In genomic region chr16:21033707-21034106, GRCh38 we compare ENCODE assay signal across 22 cellular contexts.
A peak's percentile ranks its signal among the peaks of the same experiment; 100 is the strongest.
DNase-seq lines count a peak whose midpoint lies in the region; ATAC-seq and TF ChIP-seq lines count a peak whose summit lies in the region.
"Had no signal": no experiment of that assay in that cellular context is flagged by ENCODE, and none has a peak within 500 bp of the region (broad histone marks: within the 10 kb centered on the region; RNA-seq: fewer than 3 reads in every experiment).

No MANE protein-coding gene starts in this region.

- no peak for ATAC-seq in body of pancreas
- ATAC-seq: activated CD8-positive, alpha-beta T cell treated with anti-CD3 and anti-CD28 coated beads, Interleukin-2, amount 10 ng/mL, durations not matched to agents 7 days and 5 days; GM12878 had no signal

- H3K9me3 Mint-ChIP-seq in activated T-cell treated with anti-CD3 and anti-CD28 coated beads, Interleukin-2, amount 50 U/mL, for 24 hours: no peaks in the 10 kb centered on the region
- H3K9me3 Mint-ChIP-seq: activated B cell treated with CpG ODN at 0.5 μM for 24 hours; activated naive CD4-positive, alpha-beta T cell treated with anti-CD3 and anti-CD28 coated beads, Interleukin-2, amount 10 ng/mL, durations not matched to agents 7 days and 5 days; endodermal cell; naive B cell had no signal

- H3K4me3 Mint-ChIP-seq in activated T-cell treated with anti-CD3 and anti-CD28 coated beads, Interleukin-2, amount 50 U/mL, for 24 hours: no peak overlapping the region
- H3K4me3 Mint-ChIP-seq: activated B cell treated with CpG ODN at 0.5 μM for 24 hours; activated CD8-positive, alpha-beta T cell treated with anti-CD3 and anti-CD28 coated beads, Interleukin-2, amount 10 ng/mL, durations not matched to agents 7 days and 5 days; activated naive CD4-positive, alpha-beta T cell treated with anti-CD3 and anti-CD28 coated beads, Interleukin-2, amount 10 ng/mL, durations not matched to agents 7 days and 5 days; endodermal cell; naive B cell had no signal

- intact Hi-C loops in body of pancreas (cut with DNase I): no loop called here

- no peak for TF ChIP-seq CTCF in body of pancreas (IDR thresholded peaks at IDR 0.05)

- H3K27ac Mint-ChIP-seq in activated T-cell treated with anti-CD3 and anti-CD28 coated beads, Interleukin-2, amount 50 U/mL, for 24 hours: no peak overlapping the region
- H3K27ac Mint-ChIP-seq: activated B cell treated with CpG ODN at 0.5 μM for 24 hours; activated CD8-positive, alpha-beta T cell treated with anti-CD3 and anti-CD28 coated beads, Interleukin-2, amount 10 ng/mL, durations not matched to agents 7 days and 5 days; activated naive CD4-positive, alpha-beta T cell treated with anti-CD3 and anti-CD28 coated beads, Interleukin-2, amount 10 ng/mL, durations not matched to agents 7 days and 5 days; endodermal cell; naive B cell had no signal

- H3K27ac ChIP-seq in body of pancreas: no peak overlapping the region
- H3K27ac ChIP-seq: 22Rv1, ascending aorta, BLaER1, SJSA1 had no signal

- H3K36me3 Mint-ChIP-seq in activated T-cell treated with anti-CD3 and anti-CD28 coated beads, Interleukin-2, amount 50 U/mL, for 24 hours (ENCODE audit: low read depth): no peaks in the 10 kb centered on the region
- H3K36me3 Mint-ChIP-seq: activated naive CD4-positive, alpha-beta T cell treated with anti-CD3 and anti-CD28 coated beads, Interleukin-2, amount 10 ng/mL, durations not matched to agents 7 days and 5 days; naive B cell had no signal

- no peaks in the 10 kb centered on the region for H3K36me3 ChIP-seq in body of pancreas (replicated peaks in 1 of 2; ENCODE audit: insufficient read depth in 1 of 2, low read depth in 2 of 2)
- H3K36me3 ChIP-seq in H7 (replicated peaks; ENCODE audit: control insufficient read depth, insufficient read depth, low read length): no peaks in the 10 kb centered on the region
- H3K36me3 ChIP-seq: ascending aorta, BLaER1, SJSA1 had no signal

- 70 to 75% methylated on average over 10 of the region's 10 CpGs for WGBS in body of pancreas, 2 donors

- H3K4me1 ChIP-seq in body of pancreas: no peaks in the 10 kb centered on the region
- H3K4me1 ChIP-seq: ascending aorta, BLaER1, SJSA1 had no signal

- no peaks in the 10 kb centered on the region for H3K4me1 Mint-ChIP-seq in activated T-cell treated with anti-CD3 and anti-CD28 coated beads, Interleukin-2, amount 50 U/mL, for 24 hours (ENCODE audit: low read depth)
- H3K4me1 Mint-ChIP-seq: activated B cell treated with CpG ODN at 0.5 μM for 24 hours; activated naive CD4-positive, alpha-beta T cell treated with anti-CD3 and anti-CD28 coated beads, Interleukin-2, amount 10 ng/mL, durations not matched to agents 7 days and 5 days; endodermal cell; naive B cell had no signal

- no peaks in the 10 kb centered on the region for H3K27me3 ChIP-seq in body of pancreas
- no peaks in the 10 kb centered on the region for H3K27me3 ChIP-seq in H7 (ENCODE audit: control insufficient read depth, insufficient read depth, low read length)
- H3K27me3 ChIP-seq: ascending aorta, BLaER1 had no signal

- peak; percentile 46 for DNase-seq in DMS 273 (lab: John Stamatoyannopoulos, UW; ENCODE audit: unreplicated experiment)
- DNase-seq in DMS 273 treated with DMSO at 0.1 percent for 48 hours (lab: John Stamatoyannopoulos, UW): no peak
- DNase-seq in M059J (ENCODE audit: low read depth): peak; percentile 10
- DNase-seq in body of pancreas: peak in 3 of 4 donors; percentile 11 to 24 (median 17)
- DNase-seq in left kidney (ENCODE audit: low read depth, low spot score): peak; percentile 19
- DNase-seq in OCI-M2 (lab: John Stamatoyannopoulos, UW; ENCODE audit: unreplicated experiment): no peak
- no peak for DNase-seq in H7
- DNase-seq in activated T-cell treated with anti-CD3 and anti-CD28 coated beads, Interleukin-2, amount 50 U/mL, for 24 hours: no peak
- DNase-seq: activated B cell treated with CpG ODN at 0.5 μM for 24 hours; activated CD8-positive, alpha-beta T cell treated with anti-CD3 and anti-CD28 coated beads, Interleukin-2, amount 10 ng/mL, durations not matched to agents 7 days and 5 days; activated naive CD4-positive, alpha-beta T cell treated with anti-CD3 and anti-CD28 coated beads, Interleukin-2, amount 10 ng/mL, durations not matched to agents 7 days and 5 days; activated T-cell treated with anti-CD3 and anti-CD28 coated beads, Interleukin-2, amount 50 U/mL, for 48 hours; endodermal cell; naive B cell; NCI-H2029 had no signal

- peaks cover 7% of the 10 kb centered on the region for H3K27me3 Mint-ChIP-seq in activated T-cell treated with anti-CD3 and anti-CD28 coated beads, Interleukin-2, amount 50 U/mL, for 24 hours

- H3K4me3 ChIP-seq in body of pancreas: no peak overlapping the region
- no peak overlapping the region for H3K4me3 ChIP-seq in H7 (ENCODE audit: insufficient read depth, low read depth, low read length)
- H3K4me3 ChIP-seq: ascending aorta, BLaER1, GM12878, lung, SJSA1, smooth muscle cell had no signal

- no peaks in the 10 kb centered on the region for H3K9me3 ChIP-seq in body of pancreas
- H3K9me3 ChIP-seq: ascending aorta, BLaER1, SJSA1 had no signal

- no peak for TF ChIP-seq POLR2A in body of pancreas (IDR thresholded peaks at IDR 0.05)

Comparison
In these comparisons a context has a peak if more than half of its experiments do, and no peak if none do; other contexts are left out.
1. DNase-seq: peak in DMS 273 (single experiment), M059J (single experiment), body of pancreas (3 of 4) and left kidney (single experiment); none in DMS 273 treated with DMSO at 0.1 percent for 48 hours (single experiment), OCI-M2 (single experiment), H7 (single experiment) and activated T-cell treated with anti-CD3 and anti-CD28 coated beads, Interleukin-2, amount 50 U/mL, for 24 hours (single experiment).